In genomic region chr11:502288-503178, GRCh38 we compare ENCODE assay signal across 1 cellular context.
TF ChIP-seq lines count a peak whose summit lies in the region.

No MANE protein-coding gene starts in this region.

TF ChIP-seq in GM12878, 131 proteins besides CTCF, POLR2A, EP300 and RAD21:
- TF ChIP-seq KLF5 (IDR thresholded peaks at IDR 0.05; ENCODE audit: partially characterized antibody) = no peak
- TF ChIP-seq NR2C2 (IDR thresholded peaks at IDR 0.05; ENCODE audit: borderline replicate concordance, control insufficient read depth, insufficient read length, low read depth) = no peak
- TF ChIP-seq TARDBP (IDR thresholded peaks at IDR 0.05; ENCODE audit: borderline replicate concordance) = no peak
- no peak for TF ChIP-seq BHLHE40 (IDR thresholded peaks at IDR 0.05; ENCODE audit: borderline replicate concordance in 1 of 2, low read depth in 2 of 2, low read length in 1 of 2)
- no peak for TF ChIP-seq CUX1 (IDR thresholded peaks at IDR 0.05; ENCODE audit: insufficient replicate concordance, low read depth, low read length)
- no peak for TF ChIP-seq ZNF687 (IDR thresholded peaks at IDR 0.05)
- TF ChIP-seq CREB1 (IDR thresholded peaks at IDR 0.05; ENCODE audit: low read depth) = no peak
- TF ChIP-seq ATF7 (IDR thresholded peaks at IDR 0.05; ENCODE audit: low read depth) = no peak
- no peak for TF ChIP-seq PAX8 (IDR thresholded peaks at IDR 0.05)
- no peak for TF ChIP-seq NR2F1 (conservative IDR thresholded peaks at IDR 0.05)
